ENCODE assay signal across 3 cellular contexts in genomic region chr17:21428742-21429141, GRCh38. TPM values are rescaled to one million over a fixed set of nuclear protein-coding genes. Genes with fewer than 3 reads are reported as not detected.
"Had no signal": no experiment of that assay in that cellular context is flagged by ENCODE, and none has a peak within 500 bp of the region (broad histone marks: within the 10 kb centered on the region; RNA-seq: fewer than 3 reads in every experiment).

No MANE protein-coding gene starts in this region.

RNA-seq across cellular contexts. Expression of gene KCNJ12, which starts 52.6 kb away (rescaled TPM):
- total RNA-seq: activated B cell treated with CpG ODN at 0.5 μM for 24 hours; activated CD4-positive, alpha-beta memory T cell treated with anti-CD3 and anti-CD28 coated beads for 36 hours; activated CD8-positive, alpha-beta memory T cell treated with anti-CD3 and anti-CD28 coated beads, Interleukin-2, amount 10 ng/mL, durations not matched to agents 7 days and 5 days had no signal
